In the genomic region with DNA sequence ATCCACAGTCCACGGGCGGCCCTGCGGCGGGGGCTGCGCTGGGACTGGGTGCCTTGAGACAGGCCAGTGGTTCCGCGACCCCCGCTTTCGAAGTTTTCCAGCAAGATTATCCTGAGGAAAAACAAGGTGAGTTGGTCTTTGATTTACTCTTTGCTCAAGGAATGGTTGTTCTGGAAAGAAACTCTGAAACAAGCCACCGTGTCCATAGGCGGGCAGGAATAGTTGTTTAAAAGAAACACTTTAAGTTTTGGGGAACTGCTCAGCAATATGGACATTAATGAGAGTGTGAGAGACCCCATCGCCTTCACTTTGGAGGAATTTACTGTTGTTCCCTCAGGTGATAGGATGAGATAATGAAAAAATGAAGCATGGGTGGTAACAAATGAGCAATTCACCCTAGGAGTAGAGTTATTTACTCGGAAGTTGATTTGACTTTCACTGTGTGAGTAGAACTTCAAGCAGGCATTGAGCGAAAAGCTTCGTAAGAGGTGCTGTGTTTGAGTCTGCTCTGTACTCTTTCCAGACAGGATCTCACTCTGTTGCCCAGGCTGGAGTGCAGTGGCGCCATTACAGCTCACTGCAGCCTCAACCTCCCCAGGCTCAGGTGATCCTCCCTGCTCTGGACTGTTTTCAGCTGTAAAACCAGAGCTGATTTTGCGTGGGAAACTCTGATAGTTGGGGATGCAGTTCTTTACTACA, we compare ENCODE assay signal across 8 cellular contexts. TPM values are rescaled to one million over a fixed set of nuclear protein-coding genes. Genes with fewer than 3 reads are reported as not detected.
DNase-seq lines count a peak whose midpoint lies in the region; ATAC-seq and TF ChIP-seq lines count a peak whose summit lies in the region.

No MANE protein-coding gene starts in this region.

- intact Hi-C loops in upper lobe of right lung (cut with DNase I): no loop called here
- intact Hi-C loops in activated CD8-positive, alpha-beta T cell treated with anti-CD3 and anti-CD28 coated beads for 36 hours (cut with micrococcal nuclease): loop anchor here (10.0 kb wide), 1 partner anchor 333 kb away; no protein-coding TSS in a partner anchor

- no peak overlapping the region for H3K27ac Mint-ChIP-seq in activated naive CD4-positive, alpha-beta T cell treated with anti-CD3 and anti-CD28 coated beads, Interleukin-2, amount 50 U/mL, for 24 hours
- no peak overlapping the region for H3K27ac Mint-ChIP-seq in activated naive CD4-positive, alpha-beta T cell treated with anti-CD3 and anti-CD28 coated beads, Interleukin-2, amount 50 U/mL, for 72 hours
- no peak overlapping the region for H3K27ac Mint-ChIP-seq in activated CD8-positive, alpha-beta T cell treated with anti-CD3 and anti-CD28 coated beads for 36 hours

- H3K4me3 ChIP-seq in coronary artery (peak overlapping the region; percentile 87), mesodermal cell (ENCODE audit: extremely low read depth, insufficient read depth, low read length, poor library complexity, severe bottlenecking) (peak overlapping the region; percentile 63), upper lobe of right lung (peak overlapping the region; percentile 62)

- 8 to 12% methylated on average over 15 of the region's 17 CpGs for WGBS in mesodermal cell (ENCODE audit: insufficient coverage in 2 of 2), 2 experiments

- H3K36me3 ChIP-seq in mesodermal cell (ENCODE audit: control insufficient read depth, insufficient read depth, low read length) (peaks cover 2% of the 10 kb centered on the region), upper lobe of right lung (no peaks in the 10 kb centered on the region)

- CTCF ChIA-PET in activated CD8-positive, alpha-beta T cell treated with anti-CD3 and anti-CD28 coated beads for 36 hours (lab: Charles Lee): interaction anchor here (1.0 to 2.2 kb wide), 4 partner anchors 10 to 634 kb away, joined by 4 to 7 read pairs (median 4); no protein-coding TSS in a partner anchor

- H3K27ac ChIP-seq in coronary artery: peak overlapping the region; percentile 82 to 86
- H3K27ac ChIP-seq in mesodermal cell (ENCODE audit: low read depth, low read length, severe bottlenecking): peak overlapping the region; percentile 79
- H3K27ac ChIP-seq in upper lobe of right lung: peak overlapping the region; percentile 83

- POLR2A ChIA-PET in activated CD8-positive, alpha-beta T cell treated with anti-CD3 and anti-CD28 coated beads for 36 hours (lab: Charles Lee): no interaction called here

- H3K27me3 Mint-ChIP-seq in activated naive CD4-positive, alpha-beta T cell treated with anti-CD3 and anti-CD28 coated beads, Interleukin-2, amount 50 U/mL, for 24 hours: peaks cover 36% of the 10 kb centered on the region
- peaks cover 44% of the 10 kb centered on the region for H3K27me3 Mint-ChIP-seq in activated CD8-positive, alpha-beta T cell treated with anti-CD3 and anti-CD28 coated beads for 36 hours

- no peaks in the 10 kb centered on the region for H3K36me3 Mint-ChIP-seq in activated naive CD4-positive, alpha-beta T cell treated with anti-CD3 and anti-CD28 coated beads, Interleukin-2, amount 50 U/mL, for 24 hours
- H3K36me3 Mint-ChIP-seq in activated naive CD4-positive, alpha-beta T cell treated with anti-CD3 and anti-CD28 coated beads, Interleukin-2, amount 50 U/mL, for 72 hours: peaks cover 0 to 5% of the 10 kb centered on the region in 2 donors
- no peaks in the 10 kb centered on the region for H3K36me3 Mint-ChIP-seq in activated CD8-positive, alpha-beta T cell treated with anti-CD3 and anti-CD28 coated beads for 36 hours (ENCODE audit: low read depth)

- H3K9me3 ChIP-seq in mesodermal cell (ENCODE audit: control insufficient read depth, low read length): no peaks in the 10 kb centered on the region
- no peaks in the 10 kb centered on the region for H3K9me3 ChIP-seq in upper lobe of right lung

- no peak for DNase-seq in activated naive CD4-positive, alpha-beta T cell treated with anti-CD3 and anti-CD28 coated beads, Interleukin-2, amount 50 U/mL, for 72 hours (ENCODE audit: low spot score in 2 of 2)
- DNase-seq in coronary artery (ENCODE audit: low spot score) (no peak), upper lobe of right lung (no peak)
- no peak for DNase-seq in activated CD8-positive, alpha-beta T cell treated with anti-CD3 and anti-CD28 coated beads for 36 hours

- H3K27me3 ChIP-seq in upper lobe of right lung: peaks cover 41% of the 10 kb centered on the region

- H3K9me3 Mint-ChIP-seq in activated naive CD4-positive, alpha-beta T cell treated with anti-CD3 and anti-CD28 coated beads, Interleukin-2, amount 50 U/mL, for 24 hours: no peaks in the 10 kb centered on the region
- no peaks in the 10 kb centered on the region for H3K9me3 Mint-ChIP-seq in activated naive CD4-positive, alpha-beta T cell treated with anti-CD3 and anti-CD28 coated beads, Interleukin-2, amount 50 U/mL, for 72 hours
- H3K9me3 Mint-ChIP-seq in activated CD8-positive, alpha-beta T cell treated with anti-CD3 and anti-CD28 coated beads for 36 hours: no peaks in the 10 kb centered on the region

- TF ChIP-seq CTCF in coronary artery (IDR thresholded peaks at IDR 0.05) (no peak), upper lobe of right lung (IDR thresholded peaks at IDR 0.05) (no peak)
- TF ChIP-seq CTCF in activated CD8-positive, alpha-beta T cell treated with anti-CD3 and anti-CD28 coated beads for 36 hours (IDR thresholded peaks at IDR 0.05): no peak

- peak overlapping the region; percentile 26 for H3K4me3 Mint-ChIP-seq in activated naive CD4-positive, alpha-beta T cell treated with anti-CD3 and anti-CD28 coated beads, Interleukin-2, amount 50 U/mL, for 24 hours
- no peak overlapping the region for H3K4me3 Mint-ChIP-seq in activated CD8-positive, alpha-beta T cell treated with anti-CD3 and anti-CD28 coated beads for 36 hours

- peaks cover 5% of the 10 kb centered on the region for H3K4me1 Mint-ChIP-seq in activated naive CD4-positive, alpha-beta T cell treated with anti-CD3 and anti-CD28 coated beads, Interleukin-2, amount 50 U/mL, for 24 hours
- peaks cover 5% of the 10 kb centered on the region for H3K4me1 Mint-ChIP-seq in activated CD8-positive, alpha-beta T cell treated with anti-CD3 and anti-CD28 coated beads for 36 hours (ENCODE audit: low read depth)

- H3K4me1 ChIP-seq in mesodermal cell (ENCODE audit: control insufficient read depth, insufficient read depth, low read length, poor library complexity, severe bottlenecking): no peaks in the 10 kb centered on the region
- peaks cover 5% of the 10 kb centered on the region for H3K4me1 ChIP-seq in upper lobe of right lung

- ATAC-seq in activated naive CD4-positive, alpha-beta T cell treated with anti-CD3 and anti-CD28 coated beads, Interleukin-2, amount 50 U/mL, for 72 hours: no peak
- ATAC-seq in upper lobe of right lung (peak; percentile 38), HG03039 (IDR thresholded peaks at IDR 0.05; ENCODE audit: unreplicated experiment) (no peak), GM18858 (IDR thresholded peaks at IDR 0.05; ENCODE audit: unreplicated experiment) (no peak)
- no peak for ATAC-seq in activated CD8-positive, alpha-beta T cell treated with anti-CD3 and anti-CD28 coated beads for 36 hours

RNA-seq across cellular contexts. Expression of gene DMRTA1, which starts 1.1 kb away (rescaled TPM):
- total RNA-seq in activated naive CD4-positive, alpha-beta T cell treated with anti-CD3 and anti-CD28 coated beads, Interleukin-2, amount 50 U/mL, for 72 hours: not detected
- 2.5 TPM for polyA plus RNA-seq in mesodermal cell (2013, experiment 1 of 2)
- 2.0 TPM for polyA plus RNA-seq in mesodermal cell (2013, experiment 2 of 2)
- 1.8 TPM for total RNA-seq in upper lobe of right lung
- not detected for total RNA-seq in activated CD8-positive, alpha-beta T cell treated with anti-CD3 and anti-CD28 coated beads for 36 hours
